Comparison of ENCODE assay signal across 38 cellular contexts in the genomic region with DNA sequence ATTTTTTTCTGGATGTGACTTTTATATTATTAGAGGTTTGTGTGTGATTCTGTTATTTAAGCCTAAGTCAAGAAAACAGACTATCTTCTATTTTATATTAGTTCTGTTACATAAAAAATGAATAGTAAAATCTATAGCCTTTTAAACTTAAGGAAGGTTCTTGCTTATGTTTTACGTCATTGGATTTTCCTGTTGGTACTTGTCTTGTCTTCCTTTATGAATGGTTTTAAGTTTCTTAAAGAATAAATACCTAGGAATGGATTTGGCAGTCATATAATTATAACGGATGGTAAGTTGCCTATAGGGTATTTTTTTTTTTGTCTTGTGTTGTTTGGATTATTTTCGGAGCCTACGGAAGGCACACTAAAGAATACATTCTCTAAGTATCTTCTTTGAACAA.
"Had no signal": no experiment of that assay in that cellular context is flagged by ENCODE, and none has a peak within 500 bp of the region (broad histone marks: within the 10 kb centered on the region; RNA-seq: fewer than 3 reads in every experiment).

No MANE protein-coding gene starts in this region.

- H3K4me3 ChIP-seq: body of pancreas, breast epithelium, cardiac muscle cell had no signal

- H3K36me3 Mint-ChIP-seq: activated CD4-positive, alpha-beta memory T cell treated with anti-CD3 and anti-CD28 coated beads for 36 hours; activated naive CD8-positive, alpha-beta T cell; activated naive CD8-positive, alpha-beta T cell treated with anti-CD3 and anti-CD28 coated beads, Interleukin-2, amount 10 ng/mL, durations not matched to agents 7 days and 5 days had no signal

- H3K9me3 ChIP-seq: body of pancreas had no signal

- DNase-seq: activated B cell treated with CpG ODN at 0.5 μM for 24 hours; activated CD4-positive, alpha-beta memory T cell treated with anti-CD3 and anti-CD28 coated beads for 36 hours; activated CD4-positive, alpha-beta T cell treated with anti-CD3 and anti-CD28 coated beads for 4 hours; activated CD4-positive, alpha-beta T cell treated with anti-CD3 and anti-CD28 coated beads, Interleukin-2, amount 10 ng/mL, durations not matched to agents 24 days and 14 days; activated CD4-positive, alpha-beta T cell treated with anti-CD3 and anti-CD28 coated beads, Interleukin-2, amount 50 U/mL, for 1 hour; activated CD4-positive, alpha-beta T cell treated with anti-CD3 and anti-CD28 coated beads, Interleukin-2, amount 50 U/mL, for 4 hours; activated CD4-positive, CD25-positive, alpha-beta regulatory T cell treated with anti-CD3 and anti-CD28 coated beads, Interleukin-2, amount 50 U/mL, for 72 hours; activated CD8-positive, alpha-beta memory T cell treated with anti-CD3 and anti-CD28 coated beads, Interleukin-2, amount 50 U/mL, for 4 hours; activated CD8-positive, alpha-beta T cell treated with anti-CD3 and anti-CD28 coated beads for 36 hours; activated effector memory CD4-positive, alpha-beta T cell treated with anti-CD3 and anti-CD28 coated beads, Interleukin-2, amount 50 U/mL, for 16 hours; activated gamma-delta T cell treated with Interleukin-2 at 50 U/mL for 16 hours; activated naive CD4-positive, alpha-beta T cell; activated naive CD4-positive, alpha-beta T cell treated with anti-CD3 and anti-CD28 coated beads for 36 hours; activated naive CD4-positive, alpha-beta T cell treated with anti-CD3 and anti-CD28 coated beads, Interleukin-2, amount 50 U/mL, for 16 hours; activated naive CD8-positive, alpha-beta T cell treated with anti-CD3 and anti-CD28 coated beads, Interleukin-2, amount 10 ng/mL, durations not matched to agents 7 days and 5 days; activated naive CD8-positive, alpha-beta T cell treated with anti-CD3 and anti-CD28 coated beads, Interleukin-2, amount 50 U/mL, for 24 hours; activated T-cell treated with anti-CD3 and anti-CD28 coated beads for 4 hours; activated T-cell treated with anti-CD3 and anti-CD28 coated beads, Interleukin-2, amount 50 U/mL, for 1 hour; activated T-cell treated with anti-CD3 and anti-CD28 coated beads, Interleukin-2, amount 50 U/mL, for 4 hours; activated T-cell treated with anti-CD3 and anti-CD28 coated beads, Interleukin-2, amount 50 U/mL, for 72 hours; amygdala; aorta; body of pancreas; caudate nucleus; cerebellar nuclear complex; T-helper 1 cell; T-helper 2 cell; T-helper 9 cell had no signal

- H3K27me3 ChIP-seq: body of pancreas, brain microvascular endothelial cell, breast epithelium, cardiac muscle cell had no signal

- H3K27me3 Mint-ChIP-seq: activated B cell treated with CpG ODN at 0.5 μM for 24 hours; activated CD4-positive, alpha-beta memory T cell treated with anti-CD3 and anti-CD28 coated beads for 36 hours; activated CD4-positive, alpha-beta T cell treated with anti-CD3 and anti-CD28 coated beads, Interleukin-2, amount 10 ng/mL, durations not matched to agents 24 days and 14 days; activated naive CD8-positive, alpha-beta T cell treated with anti-CD3 and anti-CD28 coated beads, Interleukin-2, amount 10 ng/mL, durations not matched to agents 7 days and 5 days; activated naive CD8-positive, alpha-beta T cell treated with anti-CD3 and anti-CD28 coated beads, Interleukin-2, amount 50 U/mL, for 24 hours had no signal

- ATAC-seq: activated CD8-positive, alpha-beta T cell treated with anti-CD3 and anti-CD28 coated beads for 36 hours; activated naive CD8-positive, alpha-beta T cell treated with anti-CD3 and anti-CD28 coated beads, Interleukin-2, amount 50 U/mL, for 24 hours; activated T-cell treated with anti-CD3 and anti-CD28 coated beads, Interleukin-2, amount 50 U/mL, for 4 hours; activated T-cell treated with anti-CD3 and anti-CD28 coated beads, Interleukin-2, amount 50 U/mL, for 72 hours; activated T-helper 17 cell treated with anti-CD3 and anti-CD28 coated beads, Interleukin-2, amount 50 U/mL, for 72 hours; body of pancreas had no signal

- H3K27ac Mint-ChIP-seq: activated B cell treated with CpG ODN at 0.5 μM for 24 hours; activated CD4-positive, alpha-beta memory T cell treated with anti-CD3 and anti-CD28 coated beads for 36 hours; activated CD4-positive, alpha-beta T cell treated with anti-CD3 and anti-CD28 coated beads, Interleukin-2, amount 10 ng/mL, durations not matched to agents 24 days and 14 days; activated CD8-positive, alpha-beta T cell treated with anti-CD3 and anti-CD28 coated beads for 36 hours; activated naive CD4-positive, alpha-beta T cell treated with anti-CD3 and anti-CD28 coated beads for 36 hours; activated naive CD8-positive, alpha-beta T cell; activated naive CD8-positive, alpha-beta T cell treated with anti-CD3 and anti-CD28 coated beads, Interleukin-2, amount 10 ng/mL, durations not matched to agents 7 days and 5 days; activated naive CD8-positive, alpha-beta T cell treated with anti-CD3 and anti-CD28 coated beads, Interleukin-2, amount 50 U/mL, for 24 hours; activated T-cell treated with anti-CD3 and anti-CD28 coated beads, Interleukin-2, amount 50 U/mL, for 72 hours; activated T-helper 1 cell treated with anti-CD3 and anti-CD28 coated beads, Interleukin-12 subunit alpha, Interleukin-12 subunit beta, Interleukin-2, Interleukin-4 antibody, amounts not matched to agents 30 ng/mL and 10 ng/mL and 1 ng/mL, durations not matched to agents 14 hours and 24 hours and 36 hours; activated T-helper 17 cell treated with anti-CD3 and anti-CD28 coated beads, Interleukin-2, amount 50 U/mL, for 72 hours; T-helper 1 cell treated with Interleukin-12 subunit alpha and Interleukin-12 subunit beta and Interleukin-4 antibody, amounts not matched to agents 30 μg/mL and 1 μg/mL, for 36 hours; T-helper 2 cell treated with Interferon-gamma antibody and Interleukin-4, amounts not matched to agents 5 μg/mL and 100 μg/mL, for 36 hours had no signal

- H3K4me3 Mint-ChIP-seq: activated B cell treated with CpG ODN at 0.5 μM for 24 hours; activated CD4-positive, alpha-beta memory T cell treated with anti-CD3 and anti-CD28 coated beads for 36 hours; activated CD4-positive, alpha-beta T cell treated with anti-CD3 and anti-CD28 coated beads, Interleukin-2, amount 10 ng/mL, durations not matched to agents 24 days and 14 days; activated CD8-positive, alpha-beta T cell treated with anti-CD3 and anti-CD28 coated beads for 36 hours; activated naive CD4-positive, alpha-beta T cell treated with anti-CD3 and anti-CD28 coated beads for 36 hours; activated naive CD8-positive, alpha-beta T cell; activated naive CD8-positive, alpha-beta T cell treated with anti-CD3 and anti-CD28 coated beads, Interleukin-2, amount 10 ng/mL, durations not matched to agents 7 days and 5 days; activated naive CD8-positive, alpha-beta T cell treated with anti-CD3 and anti-CD28 coated beads, Interleukin-2, amount 50 U/mL, for 24 hours; activated T-cell treated with anti-CD3 and anti-CD28 coated beads, Interleukin-2, amount 50 U/mL, for 4 hours; activated T-cell treated with anti-CD3 and anti-CD28 coated beads, Interleukin-2, amount 50 U/mL, for 72 hours; activated T-helper 1 cell treated with anti-CD3 and anti-CD28 coated beads, Interleukin-12 subunit alpha, Interleukin-12 subunit beta, Interleukin-2, Interleukin-4 antibody, amounts not matched to agents 30 ng/mL and 10 ng/mL and 1 ng/mL, durations not matched to agents 14 hours and 24 hours and 36 hours; activated T-helper 17 cell treated with anti-CD3 and anti-CD28 coated beads, Interleukin-2, amount 50 U/mL, for 72 hours; central memory CD8-positive, alpha-beta T cell; T-helper 1 cell treated with Interleukin-12 subunit alpha and Interleukin-12 subunit beta and Interleukin-4 antibody, amounts not matched to agents 30 μg/mL and 1 μg/mL, for 36 hours; T-helper 2 cell treated with Interferon-gamma antibody and Interleukin-4, amounts not matched to agents 5 μg/mL and 100 μg/mL, for 36 hours had no signal

- H3K36me3 ChIP-seq: brain microvascular endothelial cell, breast epithelium, cardiac muscle cell had no signal

- H3K9me3 Mint-ChIP-seq: activated B cell treated with CpG ODN at 0.5 μM for 24 hours; activated CD4-positive, alpha-beta memory T cell treated with anti-CD3 and anti-CD28 coated beads for 36 hours; activated CD4-positive, alpha-beta T cell treated with anti-CD3 and anti-CD28 coated beads, Interleukin-2, amount 10 ng/mL, durations not matched to agents 24 days and 14 days; activated naive CD8-positive, alpha-beta T cell treated with anti-CD3 and anti-CD28 coated beads, Interleukin-2, amount 10 ng/mL, durations not matched to agents 7 days and 5 days; activated naive CD8-positive, alpha-beta T cell treated with anti-CD3 and anti-CD28 coated beads, Interleukin-2, amount 50 U/mL, for 24 hours; activated T-helper 1 cell treated with anti-CD3 and anti-CD28 coated beads, Interleukin-12 subunit alpha, Interleukin-12 subunit beta, Interleukin-2, Interleukin-4 antibody, amounts not matched to agents 30 ng/mL and 10 ng/mL and 1 ng/mL, durations not matched to agents 14 hours and 24 hours and 36 hours; T-helper 1 cell treated with Interleukin-12 subunit alpha and Interleukin-12 subunit beta and Interleukin-4 antibody, amounts not matched to agents 30 μg/mL and 1 μg/mL, for 36 hours; T-helper 2 cell treated with Interferon-gamma antibody and Interleukin-4, amounts not matched to agents 5 μg/mL and 100 μg/mL, for 36 hours had no signal

- H3K27ac ChIP-seq: body of pancreas, brain microvascular endothelial cell, breast epithelium, cardiac muscle cell, VCaP had no signal

- H3K4me1 Mint-ChIP-seq: activated B cell treated with CpG ODN at 0.5 μM for 24 hours; activated CD4-positive, alpha-beta T cell treated with anti-CD3 and anti-CD28 coated beads, Interleukin-2, amount 10 ng/mL, durations not matched to agents 24 days and 14 days; activated naive CD8-positive, alpha-beta T cell treated with anti-CD3 and anti-CD28 coated beads, Interleukin-2, amount 10 ng/mL, durations not matched to agents 7 days and 5 days; activated naive CD8-positive, alpha-beta T cell treated with anti-CD3 and anti-CD28 coated beads, Interleukin-2, amount 50 U/mL, for 24 hours; activated T-helper 17 cell treated with anti-CD3 and anti-CD28 coated beads, Interleukin-2, amount 50 U/mL, for 72 hours; central memory CD8-positive, alpha-beta T cell had no signal

- H3K4me1 ChIP-seq: body of pancreas, breast epithelium had no signal
